ENCODE assay signal across 8 cellular contexts in the genomic region with DNA sequence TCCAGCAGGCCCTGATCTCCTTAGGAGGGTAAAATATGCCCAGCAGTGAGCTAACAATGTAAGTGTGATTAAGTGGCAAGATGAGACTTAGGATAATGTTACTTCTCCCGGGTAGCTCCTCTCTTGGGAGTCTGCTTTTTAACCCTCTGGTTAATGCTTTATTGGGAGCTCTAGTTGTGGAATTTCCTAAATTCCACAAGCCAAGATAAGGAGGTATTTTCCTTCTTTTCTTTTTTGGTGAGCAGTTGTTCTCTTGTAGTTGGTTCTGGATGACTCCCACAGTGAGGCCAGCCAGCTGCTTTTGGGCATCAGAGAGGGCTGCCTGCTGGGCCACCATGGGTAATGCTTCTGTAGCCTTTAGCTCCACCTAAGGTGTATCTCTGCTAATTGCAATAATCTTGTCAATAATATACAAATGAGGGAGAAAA. TPM values are rescaled to one million over a fixed set of nuclear protein-coding genes. Genes with fewer than 3 reads are reported as not detected.
A peak's percentile ranks its signal among the peaks of the same experiment; 100 is the strongest.
DNase-seq lines count a peak whose midpoint lies in the region; ATAC-seq and TF ChIP-seq lines count a peak whose summit lies in the region.

No MANE protein-coding gene starts in this region.

- no peak overlapping the region for H3K9ac ChIP-seq in mammary epithelial cell (ENCODE audit: insufficient read depth, low read length)

- in situ Hi-C loops in mammary epithelial cell (cut with MboI; ENCODE audit: low sequenced_read_pairs in 2 of 2): loop anchor here (5.0 to 10.0 kb wide), 2 partner anchors 105 to 128 kb away; no protein-coding TSS in a partner anchor

- no peaks in the 10 kb centered on the region for H4K20me1 ChIP-seq in mammary epithelial cell (ENCODE audit: insufficient read depth, low read length)

- no peaks in the 10 kb centered on the region for H3K27me3 ChIP-seq in mammary epithelial cell (ENCODE audit: insufficient read depth, low read length)
- no peaks in the 10 kb centered on the region for H3K27me3 ChIP-seq in tibial nerve

- WGBS in mammary epithelial cell (ENCODE audit: low coverage, missing lambda C conversion rate): 20% methylated on average over 1 of the region's 1 CpG
- 13 to 27% methylated on average over 1 of the region's 1 CpG for WGBS in tibial nerve, 2 donors

- peaks cover 3% of the 10 kb centered on the region for H3K27me3 Mint-ChIP-seq in activated CD8-positive, alpha-beta memory T cell treated with anti-CD3 and anti-CD28 coated beads, Interleukin-2, amount 10 ng/mL, durations not matched to agents 7 days and 5 days
- H3K27me3 Mint-ChIP-seq in nephron (ENCODE audit: low read depth): no peaks in the 10 kb centered on the region

- H3K4me3 Mint-ChIP-seq in activated CD8-positive, alpha-beta memory T cell treated with anti-CD3 and anti-CD28 coated beads, Interleukin-2, amount 10 ng/mL, durations not matched to agents 7 days and 5 days: no peak overlapping the region
- no peak overlapping the region for H3K4me3 Mint-ChIP-seq in nephron

- H3K79me2 ChIP-seq in mammary epithelial cell (ENCODE audit: insufficient read depth, low read length): no peaks in the 10 kb centered on the region

- CTCF ChIA-PET in activated CD8-positive, alpha-beta memory T cell treated with anti-CD3 and anti-CD28 coated beads, Interleukin-2, amount 10 ng/mL, durations not matched to agents 7 days and 5 days (lab: Charles Lee): interaction anchor here (0.8 to 2.2 kb wide), 16 partner anchors 9 to 305 kb away, joined by 3 to 19 read pairs (median 4); partner anchors contain the start of gene C1orf52
- CTCF ChIA-PET in mammary epithelial cell (lab: Charles Lee; ENCODE audit: low non-redundant PET): interaction anchor here (0.5 to 1.6 kb wide), 6 partner anchors 16 to 298 kb away, joined by 3 to 21 read pairs (median 4); no protein-coding TSS in a partner anchor

- no peak overlapping the region for H3K27ac ChIP-seq in mammary epithelial cell (ENCODE audit: insufficient read depth, low read depth, low read length)
- H3K27ac ChIP-seq in tibial nerve: no peak overlapping the region

- peak; percentile 48 for DNase-seq in activated CD8-positive, alpha-beta memory T cell treated with anti-CD3 and anti-CD28 coated beads, Interleukin-2, amount 10 ng/mL, durations not matched to agents 7 days and 5 days
- no peak for DNase-seq in activated CD8-positive, alpha-beta memory T cell treated with anti-CD3 and anti-CD28 coated beads, Interleukin-2, amount 50 U/mL, for 4 hours
- DNase-seq in NCI-H146 (lab: John Stamatoyannopoulos, UW) (peak; percentile 45), mammary epithelial cell (no peak), C1 segment of cervical spinal cord (lab: John Stamatoyannopoulos, UW) (no peak), tibial nerve (ENCODE audit: low spot score in 2 of 2) (no peak)

- H3K4me1 ChIP-seq in mammary epithelial cell (ENCODE audit: insufficient read depth, low read length) (peaks cover 9% of the 10 kb centered on the region), tibial nerve (no peaks in the 10 kb centered on the region)

- H3K4me3 ChIP-seq in mammary epithelial cell (replicated peaks in 1 of 3; ENCODE audit: insufficient read depth in 1 of 3, low read depth in 2 of 3, low read length in 3 of 3) (no peak overlapping the region), tibial nerve (no peak overlapping the region)

- intact Hi-C loops in mammary epithelial cell (cut with micrococcal nuclease): loop anchor here (1.0 kb wide), 3 partner anchors 38 to 295 kb away; no protein-coding TSS in a partner anchor

- ATAC-seq in activated CD8-positive, alpha-beta memory T cell treated with anti-CD3 and anti-CD28 coated beads, Interleukin-2, amount 10 ng/mL, durations not matched to agents 7 days and 5 days: peak; percentile 84
- ATAC-seq in GM18873 (IDR thresholded peaks at IDR 0.05; ENCODE audit: low FRiP score, unreplicated experiment): no peak

- H3K36me3 Mint-ChIP-seq in activated CD8-positive, alpha-beta memory T cell treated with anti-CD3 and anti-CD28 coated beads, Interleukin-2, amount 10 ng/mL, durations not matched to agents 7 days and 5 days: peaks cover 1% of the 10 kb centered on the region
- no peaks in the 10 kb centered on the region for H3K36me3 Mint-ChIP-seq in nephron (ENCODE audit: low read depth)

- dilution Hi-C loops in mammary epithelial cell (cut with HindIII; ENCODE audit: low sequenced_read_pairs): no loop called here

- TF ChIP-seq CTCF in mammary epithelial cell (conservative IDR thresholded peaks at IDR 0.05 in 1 of 2, IDR thresholded peaks at IDR 0.05 in 1 of 2; ENCODE audit: extremely low read depth in 1 of 2, insufficient read depth in 1 of 2, low read depth in 1 of 2, low read length in 2 of 2): peak; percentile 24 to 55
- no peak for TF ChIP-seq CTCF in nephron (IDR thresholded peaks at IDR 0.05; ENCODE audit: unreplicated experiment in 3 of 3)
- no peak for TF ChIP-seq CTCF in tibial nerve (IDR thresholded peaks at IDR 0.05)

- no TSS peak for BruUV-seq in mammary epithelial cell (replicated peaks; lab: Mats Ljungman, UMichigan)

- H3K27ac Mint-ChIP-seq in activated CD8-positive, alpha-beta memory T cell treated with anti-CD3 and anti-CD28 coated beads, Interleukin-2, amount 10 ng/mL, durations not matched to agents 7 days and 5 days: no peak overlapping the region
- H3K27ac Mint-ChIP-seq in nephron: peak overlapping the region; percentile 86 to 98 (median 95)

- H3K36me3 ChIP-seq in mammary epithelial cell (ENCODE audit: insufficient read depth, low read length) (no peaks in the 10 kb centered on the region), tibial nerve (no peaks in the 10 kb centered on the region)

- H3K9me3 ChIP-seq in mammary epithelial cell (replicated peaks; ENCODE audit: insufficient read depth, low read length): no peaks in the 10 kb centered on the region
- no peaks in the 10 kb centered on the region for H3K9me3 ChIP-seq in tibial nerve

- H3K4me2 ChIP-seq in mammary epithelial cell (ENCODE audit: insufficient read depth, low read depth, low read length): no peak overlapping the region

- H3K4me1 Mint-ChIP-seq in activated CD8-positive, alpha-beta memory T cell treated with anti-CD3 and anti-CD28 coated beads, Interleukin-2, amount 10 ng/mL, durations not matched to agents 7 days and 5 days: peaks cover 14% of the 10 kb centered on the region
- H3K4me1 Mint-ChIP-seq in nephron: peaks cover 38% of the 10 kb centered on the region

- TF ChIP-seq EP300 in tibial nerve (IDR thresholded peaks at IDR 0.05): no peak

- TF ChIP-seq POLR2A in tibial nerve (IDR thresholded peaks at IDR 0.05): no peak

- no peaks in the 10 kb centered on the region for H3K9me3 Mint-ChIP-seq in activated CD8-positive, alpha-beta memory T cell treated with anti-CD3 and anti-CD28 coated beads, Interleukin-2, amount 10 ng/mL, durations not matched to agents 7 days and 5 days (ENCODE audit: low read depth)
- no peaks in the 10 kb centered on the region for H3K9me3 Mint-ChIP-seq in nephron

- no peak overlapping the region for H2AFZ ChIP-seq in mammary epithelial cell (ENCODE audit: low read depth, low read length)

RNA-seq across cellular contexts. Expression of gene C1orf52, which starts 19.3 kb away (rescaled TPM):
- total RNA-seq in activated CD8-positive, alpha-beta memory T cell treated with anti-CD3 and anti-CD28 coated beads, Interleukin-2, amount 10 ng/mL, durations not matched to agents 7 days and 5 days: 10 to 100 TPM; 23.5 to 28.7 TPM
- 10 to 100 TPM; 13.7 to 25.7 TPM for total RNA-seq in mammary epithelial cell
- polyA plus RNA-seq in mammary epithelial cell: 15.1 TPM
- 4.8 TPM for polyA minus RNA-seq in mammary epithelial cell
- total RNA-seq in tibial nerve: 10 to 100 TPM; 12.7 to 34.8 (median 24.5) TPM

RNA-seq across cellular contexts. Expression of gene BCL10, which starts 36.2 kb away (rescaled TPM):
- 10 to 100 TPM; 23.9 to 26.9 TPM for total RNA-seq in activated CD8-positive, alpha-beta memory T cell treated with anti-CD3 and anti-CD28 coated beads, Interleukin-2, amount 10 ng/mL, durations not matched to agents 7 days and 5 days
- total RNA-seq in mammary epithelial cell: 10 to 100 TPM; 27.7 to 61.5 TPM
- polyA plus RNA-seq in mammary epithelial cell: 16.5 TPM
- 29.0 TPM for polyA minus RNA-seq in mammary epithelial cell
- 10 to 100 TPM; 12.6 to 20.3 (median 13.0) TPM for total RNA-seq in tibial nerve

RNA-seq across cellular contexts. Expression of gene SYDE2, which starts 39.4 kb away (rescaled TPM):
- total RNA-seq in activated CD8-positive, alpha-beta memory T cell treated with anti-CD3 and anti-CD28 coated beads, Interleukin-2, amount 10 ng/mL, durations not matched to agents 7 days and 5 days: 1 to 10 TPM; 1.4 to 2.2 TPM
- total RNA-seq in mammary epithelial cell (10 to 100 TPM in 1 of 2 donors, 1 to 10 TPM in 1; 4.3 to 11.0 TPM), tibial nerve (10 to 100 TPM; 10.5 to 12.9 (median 11.1) TPM)
- polyA plus RNA-seq in mammary epithelial cell: 1.4 TPM
- polyA minus RNA-seq in mammary epithelial cell: 6.9 TPM

Comparison
In these comparisons a context has a peak if more than half of its experiments do, and no peak if none do; other contexts are left out.
1. DNase-seq: peak in activated CD8-positive, alpha-beta memory T cell treated with anti-CD3 and anti-CD28 coated beads, Interleukin-2, amount 10 ng/mL, durations not matched to agents 7 days and 5 days (single experiment) and NCI-H146 (single experiment); none in activated CD8-positive, alpha-beta memory T cell treated with anti-CD3 and anti-CD28 coated beads, Interleukin-2, amount 50 U/mL, for 4 hours (single experiment), mammary epithelial cell (single experiment), C1 segment of cervical spinal cord (0 of 14) and tibial nerve (0 of 2).
2. CTCF ChIP-seq: peak in mammary epithelial cell (2 of 2); none in nephron (0 of 3) and tibial nerve (0 of 5).